7 cellular contexts compared by ENCODE assay signal in the genomic region with DNA sequence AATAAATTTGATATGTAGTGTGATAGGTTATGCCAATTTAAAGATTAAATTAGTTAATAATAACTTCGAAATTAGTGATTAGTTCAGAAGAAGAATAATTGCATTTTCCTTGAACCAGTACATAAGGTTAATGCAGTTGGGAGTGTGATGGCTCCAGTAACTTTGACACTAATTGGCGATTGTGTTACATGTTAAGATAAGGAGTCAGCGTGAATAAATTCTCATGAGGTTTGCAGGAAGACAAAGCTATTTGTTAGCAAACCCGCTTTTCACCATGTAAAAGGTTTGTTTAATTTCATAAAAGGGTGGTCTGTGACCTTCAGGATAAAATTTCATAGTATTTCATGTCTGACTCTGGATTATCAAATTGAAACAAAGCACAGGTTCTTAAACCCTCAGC.
"Had no signal": no experiment of that assay in that cellular context is flagged by ENCODE, and none has a peak within 500 bp of the region (broad histone marks: within the 10 kb centered on the region; RNA-seq: fewer than 3 reads in every experiment).

No MANE protein-coding gene starts in this region.

- H3K36me3 Mint-ChIP-seq: IgD-negative memory B cell had no signal

- DNase-seq: IMR-90, KBM-7, KG1 had no signal

- FAIRE-seq: HTR-8/SVneo, K562 had no signal

- H3K27me3 Mint-ChIP-seq: IgD-negative memory B cell had no signal

- H3K27ac ChIP-seq: HL-60 had no signal

- ATAC-seq: K562 had no signal

- H3K9me3 Mint-ChIP-seq: IgD-negative memory B cell had no signal

- H3K4me1 Mint-ChIP-seq: IgD-negative memory B cell had no signal

- H3K27ac Mint-ChIP-seq: IgD-negative memory B cell had no signal

- H3K4me3 Mint-ChIP-seq: IgD-negative memory B cell had no signal

- H3K4me3 ChIP-seq: K562 had no signal
